Comparison of ENCODE assay signal across 10 cellular contexts in the genomic region with DNA sequence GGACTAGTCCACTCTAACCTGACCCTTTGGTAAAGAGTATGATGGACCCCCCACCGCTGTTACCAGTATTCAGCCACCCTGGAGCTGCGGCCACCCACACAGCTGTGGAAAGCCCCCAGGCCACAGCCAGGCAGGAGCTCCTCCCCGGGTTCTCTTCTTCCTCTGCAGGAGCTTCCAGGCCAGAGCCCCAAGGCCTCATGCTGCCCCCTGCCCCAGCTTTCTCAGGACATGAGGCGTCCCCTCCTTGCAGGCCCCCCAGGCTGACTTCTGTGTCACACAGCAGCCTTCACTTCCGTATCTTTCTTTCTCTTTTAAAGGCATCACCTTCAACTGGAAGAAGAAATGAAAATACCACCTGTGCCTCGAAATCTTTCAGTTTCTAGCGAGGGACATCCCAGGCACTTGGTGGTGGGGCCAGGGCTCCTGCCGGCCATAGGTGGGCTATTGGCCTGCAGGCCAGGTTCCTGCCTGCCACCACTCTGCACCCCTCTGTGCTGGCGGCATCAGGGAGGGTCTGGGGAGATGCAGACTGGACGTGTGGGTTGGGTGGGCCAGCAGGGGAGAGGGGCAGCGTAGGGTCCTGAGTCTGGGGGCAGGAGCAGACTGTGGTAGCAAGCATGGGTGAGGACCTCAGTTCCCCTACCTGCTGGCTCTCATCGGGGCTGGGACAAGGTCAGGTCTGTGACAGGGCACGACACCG. TPM values are rescaled to one million over a fixed set of nuclear protein-coding genes. Genes with fewer than 3 reads are reported as not detected.
A peak's percentile ranks its signal among the peaks of the same experiment; 100 is the strongest.
DNase-seq lines count a peak whose midpoint lies in the region; ATAC-seq and TF ChIP-seq lines count a peak whose summit lies in the region.
"Had no signal": no experiment of that assay in that cellular context is flagged by ENCODE, and none has a peak within 500 bp of the region (broad histone marks: within the 10 kb centered on the region; RNA-seq: fewer than 3 reads in every experiment).

No MANE protein-coding gene starts in this region.

- H3K9me3 Mint-ChIP-seq in activated naive CD8-positive, alpha-beta T cell (ENCODE audit: low read depth), result no peaks in the 10 kb centered on the region

- no peaks in the 10 kb centered on the region for H3K27me3 ChIP-seq in foreskin keratinocyte

- H3K4me3 Mint-ChIP-seq in activated naive CD8-positive, alpha-beta T cell, result peak overlapping the region; percentile 93

- H3K27me3 Mint-ChIP-seq in activated naive CD8-positive, alpha-beta T cell, result no peaks in the 10 kb centered on the region

- no peak for TF ChIP-seq CTCF in foreskin keratinocyte (conservative IDR thresholded peaks at IDR 0.05)

- peak overlapping the region; percentile 99 for H3K27ac Mint-ChIP-seq in activated naive CD8-positive, alpha-beta T cell

- H3K4me1 ChIP-seq in foreskin keratinocyte, result peaks cover 16% of the 10 kb centered on the region

- ATAC-seq in HG02870 (IDR thresholded peaks at IDR 0.05; ENCODE audit: unreplicated experiment) (peak; percentile 37), foreskin keratinocyte (no peak)
- peak; percentile 6 for ATAC-seq in stimulated activated naive CD8-positive, alpha-beta T cell treated with anti-CD3 and anti-CD28 coated beads, Interleukin-15, Interleukin-2, amounts not matched to agents 100 U/mL and 50 U/mL, for 24 hours
- ATAC-seq: A549, PC-3 had no signal

- H3K36me3 Mint-ChIP-seq in activated naive CD8-positive, alpha-beta T cell, result no peaks in the 10 kb centered on the region

- no peak overlapping the region for H3K27ac ChIP-seq in foreskin keratinocyte
- H3K27ac ChIP-seq: A549 had no signal

- H3K4me1 Mint-ChIP-seq in activated naive CD8-positive, alpha-beta T cell (ENCODE audit: low read depth), result peaks cover 95% of the 10 kb centered on the region

- DNase-seq in activated CD4-positive, alpha-beta T cell treated with anti-CD3 and anti-CD28 coated beads for 48 hours, result peak; percentile 52
- no peak for DNase-seq in activated CD4-positive, alpha-beta T cell treated with anti-CD3 and anti-CD28 coated beads for 1 hour
- peak; percentile 68 for DNase-seq in stimulated activated naive CD8-positive, alpha-beta T cell treated with anti-CD3 and anti-CD28 coated beads, Interleukin-15, Interleukin-2, amounts not matched to agents 100 U/mL and 50 U/mL, for 24 hours
- no peak for DNase-seq in foreskin keratinocyte
- no peak for DNase-seq in A172 (ENCODE audit: low spot score)
- no peak for DNase-seq in Ammon's horn (ENCODE audit: low spot score)
- DNase-seq: PC-3 had no signal

RNA-seq across cellular contexts. Expression of gene KLF13, which starts 19.9 kb away (rescaled TPM):
- total RNA-seq in foreskin keratinocyte, result 57.9 and 58.1 TPM in 2 replicates
- 54.9 and 55.8 TPM in 2 replicates for polyA plus RNA-seq in foreskin keratinocyte
- total RNA-seq in A172 (2014; rRNA removed; shearing (Covaris generic)), result 19.6 and 27.9 TPM in 2 replicates

Comparison
In these comparisons a context has a peak if more than half of its experiments do, and no peak if none do; other contexts are left out.
1. DNase-seq: peak in activated CD4-positive, alpha-beta T cell treated with anti-CD3 and anti-CD28 coated beads for 48 hours (single experiment) and stimulated activated naive CD8-positive, alpha-beta T cell treated with anti-CD3 and anti-CD28 coated beads, Interleukin-15, Interleukin-2, amounts not matched to agents 100 U/mL and 50 U/mL, for 24 hours (single experiment); none in activated CD4-positive, alpha-beta T cell treated with anti-CD3 and anti-CD28 coated beads for 1 hour (single experiment), foreskin keratinocyte (0 of 2), A172 (single experiment) and Ammon's horn (single experiment).